ENCODE assay signal across 14 cellular contexts in the genomic region with DNA sequence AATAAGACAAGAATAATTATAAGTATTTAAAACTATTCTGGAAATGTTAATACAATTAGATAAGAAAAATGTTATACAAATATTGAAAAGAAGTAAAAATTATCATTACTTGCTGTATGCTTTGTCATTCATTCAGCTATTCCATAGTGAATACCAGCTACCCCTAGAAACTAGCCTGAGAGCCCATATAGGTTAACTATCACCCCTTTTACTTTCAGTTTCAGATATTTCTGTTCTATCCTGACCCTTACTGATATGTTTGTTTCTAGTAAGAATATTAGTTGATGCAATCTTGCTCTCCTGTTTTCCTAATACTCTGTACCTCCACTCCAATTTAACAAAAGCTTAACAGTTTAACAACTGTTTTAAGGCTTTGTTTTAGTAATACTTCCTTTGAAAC. TPM values are rescaled to one million over a fixed set of nuclear protein-coding genes. Genes with fewer than 3 reads are reported as not detected.
DNase-seq lines count a peak whose midpoint lies in the region; ATAC-seq and TF ChIP-seq lines count a peak whose summit lies in the region.
"Had no signal": no experiment of that assay in that cellular context is flagged by ENCODE, and none has a peak within 500 bp of the region (broad histone marks: within the 10 kb centered on the region; RNA-seq: fewer than 3 reads in every experiment).

No MANE protein-coding gene starts in this region.

- no peak overlapping the region for H2AK5ac ChIP-seq in mesendoderm (ENCODE audit: low read length)

- H3K27ac ChIP-seq in SJCRH30 (no peak overlapping the region), mesendoderm (ENCODE audit: low read depth, low read length) (no peak overlapping the region)
- H3K27ac ChIP-seq: cardiac muscle cell, esophagus muscularis mucosa had no signal

- no peaks in the 10 kb centered on the region for H3K79me1 ChIP-seq in mesendoderm (ENCODE audit: low read length)

- no peak overlapping the region for H3K4me3 Mint-ChIP-seq in stimulated activated memory B cell treated with anti-CD40 and anti-IgM and Interleukin-4, amounts not matched to agents 10 μg/mL and 1 μg/mL and 100 μg/mL, for 72 hours
- H3K4me3 Mint-ChIP-seq: activated B cell treated with CpG ODN at 0.5 μM for 24 hours, nephron had no signal

- H2BK15ac ChIP-seq in mesendoderm (replicated peaks; ENCODE audit: low read depth), result no peak overlapping the region

- TF ChIP-seq CTCF in fibroblast of villous mesenchyme (IDR thresholded peaks at IDR 0.05; ENCODE audit: insufficient read depth, low read depth, low read length), result no peak

- no peaks in the 10 kb centered on the region for H3K36me3 ChIP-seq in SJCRH30
- H3K36me3 ChIP-seq in mesendoderm (ENCODE audit: control insufficient read depth, insufficient read depth, low read length), result no peaks in the 10 kb centered on the region
- H3K36me3 ChIP-seq: cardiac muscle cell had no signal

- ATAC-seq in GM18867 (IDR thresholded peaks at IDR 0.05; ENCODE audit: unreplicated experiment) (peak; percentile 75), GM21619 (IDR thresholded peaks at IDR 0.05; ENCODE audit: unreplicated experiment) (peak; percentile 84), HG03442 (IDR thresholded peaks at IDR 0.05; ENCODE audit: unreplicated experiment) (peak; percentile 80)
- ATAC-seq in stimulated activated memory B cell treated with anti-CD40 and anti-IgM and Interleukin-4, amounts not matched to agents 10 μg/mL and 1 μg/mL and 100 μg/mL, for 72 hours, result no peak

- peak; percentile 18 for DNase-seq in fibroblast of villous mesenchyme (ENCODE audit: low read depth)
- no peak for DNase-seq in SJCRH30
- DNase-seq in mesendoderm, result no peak
- DNase-seq: activated B cell treated with CpG ODN at 0.5 μM for 24 hours, islet precursor cell, KG1, NCI-H446 had no signal

- H3K27me3 ChIP-seq in SJCRH30 (no peaks in the 10 kb centered on the region), mesendoderm (ENCODE audit: insufficient read depth, low read length, poor library complexity) (no peaks in the 10 kb centered on the region)
- H3K27me3 ChIP-seq: cardiac muscle cell, esophagus muscularis mucosa had no signal

- H4K5ac ChIP-seq in mesendoderm (ENCODE audit: low read length), result no peak overlapping the region

- H3K4me2 ChIP-seq in mesendoderm (ENCODE audit: low read length), result no peak overlapping the region

- no peak overlapping the region for H3K27ac Mint-ChIP-seq in stimulated activated memory B cell treated with anti-CD40 and anti-IgM and Interleukin-4, amounts not matched to agents 10 μg/mL and 1 μg/mL and 100 μg/mL, for 72 hours
- H3K27ac Mint-ChIP-seq: activated B cell treated with CpG ODN at 0.5 μM for 24 hours, nephron had no signal

- H3K4me3 ChIP-seq in fibroblast of villous mesenchyme (ENCODE audit: low read depth, low read length), result no peak overlapping the region
- H3K4me3 ChIP-seq in SJCRH30, result no peak overlapping the region
- no peak overlapping the region for H3K4me3 ChIP-seq in mesendoderm (ENCODE audit: low read length)
- H3K4me3 ChIP-seq: cardiac muscle cell, esophagus muscularis mucosa had no signal

- no peak overlapping the region for H3K9ac ChIP-seq in mesendoderm (ENCODE audit: low read length)

- no peak overlapping the region for H3K23ac ChIP-seq in mesendoderm (ENCODE audit: low read length)

- 0 out of 2 replicates have a peak, but pooled peaks cover 3% of the 10 kb centered on the region for H3K9me3 ChIP-seq in SJCRH30 (replicated peaks)
- H3K9me3 ChIP-seq: esophagus muscularis mucosa had no signal

- no peaks in the 10 kb centered on the region for H3K4me1 ChIP-seq in SJCRH30
- no peaks in the 10 kb centered on the region for H3K4me1 ChIP-seq in mesendoderm (ENCODE audit: control insufficient read depth, low read depth, low read length)

- no peaks in the 10 kb centered on the region for H3K79me2 ChIP-seq in mesendoderm (ENCODE audit: control insufficient read depth, insufficient read depth, low read length)

- no peak overlapping the region for H4K8ac ChIP-seq in mesendoderm (ENCODE audit: low read depth, low read length)

- H3K4me1 Mint-ChIP-seq in stimulated activated memory B cell treated with anti-CD40 and anti-IgM and Interleukin-4, amounts not matched to agents 10 μg/mL and 1 μg/mL and 100 μg/mL, for 72 hours, result no peaks in the 10 kb centered on the region
- H3K4me1 Mint-ChIP-seq: activated B cell treated with CpG ODN at 0.5 μM for 24 hours, nephron had no signal

- H3K56ac ChIP-seq in mesendoderm (ENCODE audit: low read length), result no peak overlapping the region

- no peak overlapping the region for H2BK5ac ChIP-seq in mesendoderm (ENCODE audit: low read length)

- no peaks in the 10 kb centered on the region for H3K27me3 Mint-ChIP-seq in stimulated activated memory B cell treated with anti-CD40 and anti-IgM and Interleukin-4, amounts not matched to agents 10 μg/mL and 1 μg/mL and 100 μg/mL, for 72 hours
- H3K27me3 Mint-ChIP-seq: activated B cell treated with CpG ODN at 0.5 μM for 24 hours had no signal

- no peak overlapping the region for H2BK120ac ChIP-seq in mesendoderm (ENCODE audit: low read depth, low read length)

- H3K36me3 Mint-ChIP-seq in stimulated activated memory B cell treated with anti-CD40 and anti-IgM and Interleukin-4, amounts not matched to agents 10 μg/mL and 1 μg/mL and 100 μg/mL, for 72 hours, result peaks cover 23% of the 10 kb centered on the region

- H3K9me3 Mint-ChIP-seq in stimulated activated memory B cell treated with anti-CD40 and anti-IgM and Interleukin-4, amounts not matched to agents 10 μg/mL and 1 μg/mL and 100 μg/mL, for 72 hours, result peaks cover 8% of the 10 kb centered on the region

- H3K18ac ChIP-seq in mesendoderm (ENCODE audit: low read length), result no peak overlapping the region

- H3K4ac ChIP-seq in mesendoderm (ENCODE audit: low read depth, low read length), result no peak overlapping the region

RNA-seq across cellular contexts. Expression of a gene that starts 31.6 kb away (rescaled TPM):
- 3.9 and 4.3 TPM in 2 replicates for total RNA-seq in fibroblast of villous mesenchyme
- 8.5 and 9.7 TPM in 2 replicates for total RNA-seq in SJCRH30 (2014; rRNA removed; shearing (Covaris generic))
- polyA plus RNA-seq in mesendoderm (2013, experiment 1 of 2), result 3.1 TPM
- polyA plus RNA-seq in mesendoderm (2013, experiment 2 of 2), result 3.1 TPM

RNA-seq across cellular contexts. Expression of a gene that starts 31.8 kb away (rescaled TPM):
- 20.9 and 38.0 TPM in 2 replicates for total RNA-seq in fibroblast of villous mesenchyme
- total RNA-seq in SJCRH30 (2014; rRNA removed; shearing (Covaris generic)), result 32.0 and 32.6 TPM in 2 replicates
- 22.2 TPM for polyA plus RNA-seq in mesendoderm (2013, experiment 1 of 2)
- 21.0 TPM for polyA plus RNA-seq in mesendoderm (2013, experiment 2 of 2)
